Comparison of ENCODE assay signal across 8 cellular contexts in the genomic region with DNA sequence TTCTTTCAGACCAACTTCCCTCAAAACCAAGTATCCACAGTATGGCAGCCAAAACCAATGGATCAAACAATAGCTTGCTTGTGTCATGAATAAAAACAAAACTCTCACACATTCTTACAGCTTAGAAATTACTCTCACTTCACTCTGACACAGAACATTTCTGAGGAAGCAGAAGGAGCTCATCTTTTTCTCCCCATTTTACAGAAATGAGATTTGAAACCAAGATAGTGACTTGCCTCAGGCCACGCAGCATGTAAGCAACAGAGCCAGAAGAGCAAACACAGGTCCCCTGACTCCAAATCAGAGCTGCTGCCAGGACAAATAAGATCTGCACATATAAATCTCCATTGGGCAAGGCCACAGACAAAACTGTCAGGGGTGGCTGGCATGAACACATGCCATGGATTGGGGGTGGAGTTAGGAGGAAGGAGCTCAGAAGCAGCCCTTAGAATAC.
A peak's percentile ranks its signal among the peaks of the same experiment; 100 is the strongest.
DNase-seq lines count a peak whose midpoint lies in the region; ATAC-seq and TF ChIP-seq lines count a peak whose summit lies in the region.

No MANE protein-coding gene starts in this region.

- H3K4me3 Mint-ChIP-seq in glutamatergic neuron (ENCODE audit: unreplicated experiment), result no peak overlapping the region

- no peak for TF ChIP-seq CTCF in GM13976 (IDR thresholded peaks at IDR 0.05; ENCODE audit: borderline replicate concordance, control extremely low read depth, extremely low read depth, insufficient read depth, missing control alignments)
- no peak for TF ChIP-seq CTCF in glutamatergic neuron (IDR thresholded peaks at IDR 0.05; ENCODE audit: partially characterized antibody, unreplicated experiment)

- no peaks in the 10 kb centered on the region for H3K36me3 Mint-ChIP-seq in glutamatergic neuron (ENCODE audit: unreplicated experiment)

- no peak overlapping the region for H3K27ac Mint-ChIP-seq in glutamatergic neuron (ENCODE audit: unreplicated experiment)

- peaks cover 23% of the 10 kb centered on the region for H3K4me1 Mint-ChIP-seq in glutamatergic neuron (ENCODE audit: low read depth, unreplicated experiment)

- in situ Hi-C loops in GM13976 (cut with MboI; ENCODE audit: low sequenced_read_pairs, unreplicated experiment) (no loop called here), T47D (cut with HindIII; ENCODE audit: low pct_unique_long_range_greater_than_20kb, low sequenced_read_pairs) (no loop called here)

- ATAC-seq in GM19468 (IDR thresholded peaks at IDR 0.05; ENCODE audit: extremely low read depth, unreplicated experiment) (peak; percentile 51), HG03571 (IDR thresholded peaks at IDR 0.05; ENCODE audit: unreplicated experiment) (peak; percentile 50)

- peaks cover 4% of the 10 kb centered on the region for H3K9me3 Mint-ChIP-seq in glutamatergic neuron (ENCODE audit: unreplicated experiment)

- DNase-seq in GM13976 (ENCODE audit: low spot score) (peak; percentile 55), T47D (ENCODE audit: low read depth in 1 of 2, low spot score in 1 of 2) (peak; percentile 74 to 97), MV-4-11 (lab: John Stamatoyannopoulos, UW) (no peak), NCI-H2171 treated with DMSO at 0.1 percent for 48 hours (lab: John Stamatoyannopoulos, UW) (no peak), DMS 273 (lab: John Stamatoyannopoulos, UW; ENCODE audit: unreplicated experiment) (no peak), glutamatergic neuron (no peak)

- H3K27me3 Mint-ChIP-seq in glutamatergic neuron (ENCODE audit: unreplicated experiment), result peaks cover 4% of the 10 kb centered on the region

Comparison
In these comparisons a context has a peak if more than half of its experiments do, and no peak if none do; other contexts are left out.
1. DNase-seq: peak in GM13976 (single experiment) and T47D (2 of 2); none in MV-4-11 (single experiment), NCI-H2171 treated with DMSO at 0.1 percent for 48 hours (single experiment), DMS 273 (single experiment) and glutamatergic neuron (single experiment).